Comparison of ENCODE assay signal across 2 cellular contexts in genomic region chr3:134740077-134740476, GRCh38. TPM values are rescaled to one million over a fixed set of nuclear protein-coding genes. Genes with fewer than 3 reads are reported as not detected.
"Had no signal": no experiment of that assay in that cellular context is flagged by ENCODE, and none has a peak within 500 bp of the region (broad histone marks: within the 10 kb centered on the region; RNA-seq: fewer than 3 reads in every experiment).

No MANE protein-coding gene starts in this region.

RNA-seq across cellular contexts. Expression of gene EPHB1, which starts 55.0 kb away (rescaled TPM):
- total RNA-seq: HT-29 had no signal
- polyA plus RNA-seq: K562 had no signal
